19 cellular contexts compared by ENCODE assay signal in the genomic region with DNA sequence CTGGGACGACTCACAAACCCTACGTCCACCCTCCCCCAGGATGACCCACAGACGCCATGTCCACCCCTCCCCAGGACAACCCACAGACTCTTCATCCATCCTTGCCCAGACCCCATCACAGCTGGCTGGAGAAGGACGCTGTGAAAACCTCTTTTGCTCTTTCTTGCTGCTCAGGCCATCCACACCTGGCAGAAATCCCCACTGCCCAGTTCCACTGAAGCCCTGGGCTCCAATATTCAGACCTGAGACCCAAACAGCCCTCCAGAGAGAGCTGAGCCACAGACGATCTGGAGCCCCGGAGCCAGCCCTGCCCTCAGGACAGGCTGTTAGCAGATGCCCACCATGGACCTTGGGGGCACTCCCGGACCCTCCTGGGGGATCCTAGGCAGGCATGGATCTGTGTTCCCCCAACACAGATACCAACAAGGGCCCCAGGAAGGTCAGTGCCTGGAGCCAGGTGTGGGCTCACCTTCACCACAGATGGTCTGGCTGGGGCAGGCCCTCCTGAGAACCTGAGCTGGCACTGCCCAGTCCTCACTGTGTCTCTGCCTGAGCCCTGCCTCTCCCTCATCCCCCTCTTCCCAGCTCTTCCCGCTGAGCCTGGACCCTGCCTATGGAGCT.
"Had no signal": no experiment of that assay in that cellular context is flagged by ENCODE, and none has a peak within 500 bp of the region (broad histone marks: within the 10 kb centered on the region; RNA-seq: fewer than 3 reads in every experiment).

No MANE protein-coding gene starts in this region.

- H3K9ac ChIP-seq: parathyroid adenoma had no signal

- H3K27ac Mint-ChIP-seq: activated B cell treated with CpG ODN at 0.5 μM for 24 hours; activated CD4-positive, alpha-beta memory T cell treated with anti-CD3 and anti-CD28 coated beads for 36 hours; activated CD8-positive, alpha-beta memory T cell treated with anti-CD3 and anti-CD28 coated beads, Interleukin-2, amount 10 ng/mL, durations not matched to agents 7 days and 5 days; activated naive CD4-positive, alpha-beta T cell treated with anti-CD3 and anti-CD28 coated beads for 36 hours had no signal

- H3K79me2 ChIP-seq: parathyroid adenoma had no signal

- H3K36me3 ChIP-seq: SJSA1, thoracic aorta had no signal

- FAIRE-seq: TTC549 had no signal

- H3K4me1 ChIP-seq: parathyroid adenoma, SJSA1 had no signal

- H3K9me3 ChIP-seq: thoracic aorta had no signal

- DNase-seq: activated B cell treated with CpG ODN at 0.5 μM for 24 hours; activated CD4-positive, alpha-beta memory T cell treated with anti-CD3 and anti-CD28 coated beads for 36 hours; activated CD4-positive, alpha-beta T cell treated with anti-CD3 and anti-CD28 coated beads for 4 hours; activated CD8-positive, alpha-beta memory T cell treated with anti-CD3 and anti-CD28 coated beads, Interleukin-2, amount 10 ng/mL, durations not matched to agents 7 days and 5 days; activated naive CD4-positive, alpha-beta T cell treated with anti-CD3 and anti-CD28 coated beads for 36 hours; central memory CD4-positive, alpha-beta T cell; foreskin melanocyte; glutamatergic neuron; hypothalamus; islet precursor cell; stimulated activated CD4-positive, alpha-beta T cell treated with anti-CD3 and anti-CD28 coated beads, Interleukin-12 subunit alpha, Interleukin-12 subunit beta, amount 100 ng/mL, for 4 hours; stimulated activated CD4-positive, alpha-beta T cell treated with anti-CD3 and anti-CD28 coated beads, Interleukin-1b, Interleukin-23, amount 100 ng/mL, for 48 hours; stimulated activated CD8-positive, alpha-beta memory T cell treated with anti-CD3 and anti-CD28 coated beads, Interleukin-4, amount 100 ng/mL, for 48 hours had no signal

- H3K9me3 Mint-ChIP-seq: activated B cell treated with CpG ODN at 0.5 μM for 24 hours; activated CD4-positive, alpha-beta memory T cell treated with anti-CD3 and anti-CD28 coated beads for 36 hours had no signal

- H3K4me3 Mint-ChIP-seq: activated B cell treated with CpG ODN at 0.5 μM for 24 hours; activated CD4-positive, alpha-beta memory T cell treated with anti-CD3 and anti-CD28 coated beads for 36 hours; activated CD8-positive, alpha-beta memory T cell treated with anti-CD3 and anti-CD28 coated beads, Interleukin-2, amount 10 ng/mL, durations not matched to agents 7 days and 5 days; activated naive CD4-positive, alpha-beta T cell treated with anti-CD3 and anti-CD28 coated beads for 36 hours; brain had no signal

- ATAC-seq: activated CD8-positive, alpha-beta memory T cell treated with anti-CD3 and anti-CD28 coated beads, Interleukin-2, amount 10 ng/mL, durations not matched to agents 7 days and 5 days had no signal

- H3K27me3 Mint-ChIP-seq: activated B cell treated with CpG ODN at 0.5 μM for 24 hours; activated CD8-positive, alpha-beta memory T cell treated with anti-CD3 and anti-CD28 coated beads, Interleukin-2, amount 10 ng/mL, durations not matched to agents 7 days and 5 days had no signal

- H3K4me1 Mint-ChIP-seq: activated B cell treated with CpG ODN at 0.5 μM for 24 hours; activated CD8-positive, alpha-beta memory T cell treated with anti-CD3 and anti-CD28 coated beads, Interleukin-2, amount 10 ng/mL, durations not matched to agents 7 days and 5 days had no signal

- H3K36me3 Mint-ChIP-seq: activated CD4-positive, alpha-beta memory T cell treated with anti-CD3 and anti-CD28 coated beads for 36 hours; activated CD8-positive, alpha-beta memory T cell treated with anti-CD3 and anti-CD28 coated beads, Interleukin-2, amount 10 ng/mL, durations not matched to agents 7 days and 5 days; brain had no signal

- H3K27ac ChIP-seq: coronary artery, parathyroid adenoma, SJSA1, thoracic aorta had no signal

- H2AFZ ChIP-seq: parathyroid adenoma had no signal

- H3K4me3 ChIP-seq: coronary artery, SJSA1, thoracic aorta had no signal

- H3K27me3 ChIP-seq: SJSA1 had no signal
